Comparison of ENCODE assay signal across 10 cellular contexts in genomic region chr19:46863818-46864629, GRCh38. TPM values are rescaled to one million over a fixed set of nuclear protein-coding genes. Genes with fewer than 3 reads are reported as not detected.
DNase-seq lines count a peak whose midpoint lies in the region; ATAC-seq and TF ChIP-seq lines count a peak whose summit lies in the region.
"Had no signal": no experiment of that assay in that cellular context is flagged by ENCODE, and none has a peak within 500 bp of the region (broad histone marks: within the 10 kb centered on the region; RNA-seq: fewer than 3 reads in every experiment).

No MANE protein-coding gene starts in this region.

- H3K27ac Mint-ChIP-seq in activated naive CD4-positive, alpha-beta T cell treated with anti-CD3 and anti-CD28 coated beads, Interleukin-2, amount 50 U/mL, for 72 hours: no peak overlapping the region

- H3K4me1 ChIP-seq in SJSA1 (replicated peaks) (peaks cover 63% of the 10 kb centered on the region), hepatocyte (ENCODE audit: insufficient read depth) (peaks cover 54% of the 10 kb centered on the region)

- no peak for TF ChIP-seq CTCF in hepatocyte (IDR thresholded peaks at IDR 0.05; ENCODE audit: poor library complexity)

- H3K9me3 ChIP-seq in SJSA1 (replicated peaks) (no peaks in the 10 kb centered on the region), hepatocyte (ENCODE audit: low read depth) (no peaks in the 10 kb centered on the region)
- H3K9me3 ChIP-seq: neutrophil had no signal

- WGBS in hepatocyte (ENCODE audit: low lambda C conversion rate, missing lambda C conversion rate): 19% methylated on average over 6 of the region's 6 CpGs

- no peak for ATAC-seq in activated naive CD4-positive, alpha-beta T cell treated with anti-CD3 and anti-CD28 coated beads, Interleukin-2, amount 50 U/mL, for 72 hours

- peaks cover 6 to 7% of the 10 kb centered on the region in 2 donors for H3K36me3 Mint-ChIP-seq in activated naive CD4-positive, alpha-beta T cell treated with anti-CD3 and anti-CD28 coated beads, Interleukin-2, amount 50 U/mL, for 72 hours

- peak overlapping the region; percentile 88 for H3K4me2 ChIP-seq in hepatocyte

- DNase-seq in DMS53 (lab: John Stamatoyannopoulos, UW) (peak; percentile 37), DMS53 treated with DMSO at 0.1 percent for 48 hours (lab: John Stamatoyannopoulos, UW; ENCODE audit: unreplicated experiment) (no peak), SJSA1 (ENCODE audit: low read depth in 1 of 2, low spot score in 2 of 2) (peak; percentile 74 to 75), hepatocyte (ENCODE audit: low spot score) (no peak), substantia nigra (lab: John Stamatoyannopoulos, UW) (peak in 4 of 49 donors; percentile 13 to 30 (median 26)), NCI-H1048 (lab: John Stamatoyannopoulos, UW) (no peak)
- DNase-seq in activated T-cell treated with anti-CD3 and anti-CD28 coated beads, Interleukin-2, amount 50 U/mL, for 1 hour: no peak
- DNase-seq in activated naive CD4-positive, alpha-beta T cell treated with anti-CD3 and anti-CD28 coated beads, Interleukin-2, amount 50 U/mL, for 72 hours (ENCODE audit: low spot score in 2 of 2): no peak
- DNase-seq: SHP77 had no signal

- H3K4me3 ChIP-seq in SJSA1 (peak overlapping the region; percentile 11), hepatocyte (peak overlapping the region; percentile 21)

- H4K20me1 ChIP-seq in hepatocyte (ENCODE audit: insufficient read depth, poor library complexity, severe bottlenecking): peaks cover 77% of the 10 kb centered on the region

- no peak overlapping the region for H2AFZ ChIP-seq in hepatocyte

- H3K9me3 Mint-ChIP-seq in activated naive CD4-positive, alpha-beta T cell treated with anti-CD3 and anti-CD28 coated beads, Interleukin-2, amount 50 U/mL, for 72 hours: peaks cover 4 to 5% of the 10 kb centered on the region in 2 donors

- H3K36me3 ChIP-seq in SJSA1: peaks cover 14% of the 10 kb centered on the region
- H3K36me3 ChIP-seq in hepatocyte (replicated peaks; ENCODE audit: insufficient read depth, low read depth): no peaks in the 10 kb centered on the region
- H3K36me3 ChIP-seq: neutrophil had no signal

- no peaks in the 10 kb centered on the region for H3K9me2 ChIP-seq in hepatocyte (replicated peaks; ENCODE audit: insufficient read depth)

- H3K27ac ChIP-seq in SJSA1 (peak overlapping the region; percentile 6; the same call in 1 of the 2 replicates), hepatocyte (peak overlapping the region; percentile 53), substantia nigra (ENCODE audit: low read depth, low read length, poor library complexity, severe bottlenecking) (peak overlapping the region; percentile 28)
- H3K27ac ChIP-seq: neutrophil had no signal

- no peaks in the 10 kb centered on the region for H3K27me3 ChIP-seq in SJSA1 (replicated peaks)
- no peaks in the 10 kb centered on the region for H3K27me3 ChIP-seq in hepatocyte
- H3K27me3 ChIP-seq: neutrophil had no signal

- H3K79me2 ChIP-seq in hepatocyte: peaks cover 80% of the 10 kb centered on the region

RNA-seq across cellular contexts. Expression of gene ARHGAP35, which starts 3.2 kb away (rescaled TPM):
- total RNA-seq in SJSA1 (2014; rRNA removed; shearing (Covaris generic)): 17.7 and 24.7 TPM in 2 replicates
- total RNA-seq in hepatocyte: 44.3 and 48.1 TPM in 2 replicates
- polyA plus RNA-seq in hepatocyte: 11.5 and 18.6 TPM in 2 replicates
- 10 to 100 TPM; 20.7 to 24.3 TPM for total RNA-seq in activated naive CD4-positive, alpha-beta T cell treated with anti-CD3 and anti-CD28 coated beads, Interleukin-2, amount 50 U/mL, for 72 hours

RNA-seq across cellular contexts. Expression of gene AP2S1, which starts 13.4 kb away (rescaled TPM):
- 286 and 304 TPM in 2 replicates for total RNA-seq in SJSA1 (2014; rRNA removed; shearing (Covaris generic))
- total RNA-seq in hepatocyte: 109 and 129 TPM in 2 replicates
- polyA plus RNA-seq in hepatocyte: 349 and 392 TPM in 2 replicates
- total RNA-seq in activated naive CD4-positive, alpha-beta T cell treated with anti-CD3 and anti-CD28 coated beads, Interleukin-2, amount 50 U/mL, for 72 hours: 100 to 1,000 TPM; 114 to 116 TPM

Comparison
In these comparisons a context has a peak if more than half of its experiments do, and no peak if none do; other contexts are left out.
1. DNase-seq: peak in DMS53 (single experiment) and SJSA1 (2 of 2); none in DMS53 treated with DMSO at 0.1 percent for 48 hours (single experiment), hepatocyte (single experiment), NCI-H1048 (single experiment), activated T-cell treated with anti-CD3 and anti-CD28 coated beads, Interleukin-2, amount 50 U/mL, for 1 hour (single experiment) and activated naive CD4-positive, alpha-beta T cell treated with anti-CD3 and anti-CD28 coated beads, Interleukin-2, amount 50 U/mL, for 72 hours (0 of 2).
2. Peak in every context shown above with its lines, with median percentiles within 50 percentile points of each other: H3K27ac ChIP-seq.